In genomic region chr13:88649855-88650254, GRCh38 we compare ENCODE assay signal across 30 cellular contexts.
"Had no signal": no experiment of that assay in that cellular context is flagged by ENCODE, and none has a peak within 500 bp of the region (broad histone marks: within the 10 kb centered on the region; RNA-seq: fewer than 3 reads in every experiment).

No MANE protein-coding gene starts in this region.

- H3K27ac ChIP-seq: breast epithelium, heart left ventricle, ovary, prostate gland, skin epidermis, uterus had no signal

- ATAC-seq: esophagus mucosa; heart left ventricle; naive thymus-derived CD4-positive, alpha-beta T cell; sciatic nerve; stimulated activated effector memory CD8-positive, alpha-beta T cell treated with anti-CD3 and anti-CD28 coated beads, Interleukin-12 subunit alpha, Interleukin-12 subunit beta, amount 100 ng/mL, for 72 hours; T-helper 17 cell had no signal

- H3K36me3 ChIP-seq: heart left ventricle, ovary, prostate gland had no signal

- DNase-seq: activated CD4-positive, alpha-beta T cell treated with anti-CD3 and anti-CD28 coated beads for 48 hours; activated CD4-positive, alpha-beta T cell treated with anti-CD3 and anti-CD28 coated beads, Interleukin-2, amount 50 U/mL, for 48 hours; activated CD4-positive, CD25-positive, alpha-beta regulatory T cell; activated CD8-positive, alpha-beta memory T cell treated with anti-CD3 and anti-CD28 coated beads for 24 hours; activated effector memory CD4-positive, alpha-beta T cell treated with Interleukin-2 at 50 U/mL for 16 hours; activated naive CD4-positive, alpha-beta T cell treated with Interleukin-2 at 50 U/mL for 16 hours; central memory CD4-positive, alpha-beta T cell; endodermal cell; foreskin fibroblast; heart left ventricle; hypothalamus; immature natural killer cell; ovary; retina; stimulated activated CD4-positive, alpha-beta T cell treated with anti-CD3 and anti-CD28 coated beads, Interleukin-12 subunit alpha, Interleukin-12 subunit beta, amount 100 ng/mL, for 4 hours; stimulated activated CD4-positive, alpha-beta T cell treated with anti-CD3 and anti-CD28 coated beads, Interleukin-4, amount 100 ng/mL, for 1 hour; T-helper 17 cell; T1000; uterus had no signal

- H3K27me3 Mint-ChIP-seq: dendritic cell treated with granulocyte-macrophage colony-stimulating factor and Interleukin-4, amounts not matched to agents 40 ng/mL and 50 ng/mL, for 4 days; naive thymus-derived CD4-positive, alpha-beta T cell; stimulated activated naive CD8-positive, alpha-beta T cell treated with anti-CD3 and anti-CD28 coated beads, Interleukin-15, Interleukin-2, amounts not matched to agents 100 ng/mL and 50 ng/mL, for 24 hours; T-helper 17 cell; type B pancreatic cell had no signal

- H3K4me1 ChIP-seq: breast epithelium, heart left ventricle, prostate gland, uterus had no signal

- H3K27ac Mint-ChIP-seq: dendritic cell treated with granulocyte-macrophage colony-stimulating factor and Interleukin-4, amounts not matched to agents 40 ng/mL and 50 ng/mL, for 4 days; endodermal cell; mesothelial cell of epicardium; stimulated activated effector memory CD8-positive, alpha-beta T cell treated with anti-CD3 and anti-CD28 coated beads, Interleukin-12 subunit alpha, Interleukin-12 subunit beta, amount 100 ng/mL, for 72 hours; stimulated activated naive CD8-positive, alpha-beta T cell treated with anti-CD3 and anti-CD28 coated beads, Interleukin-15, Interleukin-2, amounts not matched to agents 100 ng/mL and 50 ng/mL, for 24 hours; T-helper 17 cell; type B pancreatic cell had no signal

- H3K36me3 Mint-ChIP-seq: mesothelial cell of epicardium; naive thymus-derived CD4-positive, alpha-beta T cell; stimulated activated effector memory CD8-positive, alpha-beta T cell treated with anti-CD3 and anti-CD28 coated beads, Interleukin-12 subunit alpha, Interleukin-12 subunit beta, amount 100 ng/mL, for 72 hours had no signal

- H3K4me1 Mint-ChIP-seq: endodermal cell; mesothelial cell of epicardium; stimulated activated effector memory CD8-positive, alpha-beta T cell treated with anti-CD3 and anti-CD28 coated beads, Interleukin-12 subunit alpha, Interleukin-12 subunit beta, amount 100 ng/mL, for 72 hours; T-helper 17 cell had no signal

- H3K27me3 ChIP-seq: breast epithelium, heart left ventricle, ovary, uterus had no signal

- H3K4me3 ChIP-seq: breast epithelium, heart left ventricle, ovary, prostate gland, skin epidermis, uterus had no signal

- H3K4me3 Mint-ChIP-seq: dendritic cell treated with granulocyte-macrophage colony-stimulating factor and Interleukin-4, amounts not matched to agents 40 ng/mL and 50 ng/mL, for 4 days; endodermal cell; immature natural killer cell; mesothelial cell of epicardium; stimulated activated effector memory CD8-positive, alpha-beta T cell treated with anti-CD3 and anti-CD28 coated beads, Interleukin-12 subunit alpha, Interleukin-12 subunit beta, amount 100 ng/mL, for 72 hours; stimulated activated naive CD8-positive, alpha-beta T cell treated with anti-CD3 and anti-CD28 coated beads, Interleukin-15, Interleukin-2, amounts not matched to agents 100 ng/mL and 50 ng/mL, for 24 hours; T-helper 17 cell; type B pancreatic cell had no signal

- H3K9me3 ChIP-seq: ovary, prostate gland, uterus had no signal
